Comparison of ENCODE assay signal across 9 cellular contexts in the genomic region with DNA sequence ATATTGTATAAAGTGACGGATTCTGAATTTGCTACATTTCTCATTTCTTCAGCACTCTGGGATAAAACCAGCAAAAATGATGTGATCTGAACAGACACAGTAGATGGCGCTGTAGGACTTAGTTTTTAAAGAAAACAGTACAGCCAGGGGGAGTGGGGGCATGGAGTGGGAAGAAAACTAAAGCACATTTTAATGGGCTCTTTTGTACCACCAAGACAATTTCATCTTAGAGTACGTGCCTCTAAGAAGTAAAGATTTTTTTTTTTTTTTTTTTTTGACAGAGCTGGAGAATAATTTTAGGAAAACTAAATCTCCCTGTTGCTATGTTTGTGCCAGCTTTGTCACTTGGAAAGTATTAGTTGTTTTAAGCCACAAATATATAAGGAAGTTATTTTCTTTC.
A peak's percentile ranks its signal among the peaks of the same experiment; 100 is the strongest.
DNase-seq lines count a peak whose midpoint lies in the region; ATAC-seq and TF ChIP-seq lines count a peak whose summit lies in the region.
"Had no signal": no experiment of that assay in that cellular context is flagged by ENCODE, and none has a peak within 500 bp of the region (broad histone marks: within the 10 kb centered on the region; RNA-seq: fewer than 3 reads in every experiment).

No MANE protein-coding gene starts in this region.

- intact Hi-C loops in PC-9 (cut with micrococcal nuclease; ENCODE audit: unreplicated experiment): loop anchor here (1.0 to 10.0 kb wide), 9 partner anchors 193 to 898 kb away; no protein-coding TSS in a partner anchor

- H3K27me3 ChIP-seq in DOHH2 (ENCODE audit: control insufficient read depth, low read length) (no peaks in the 10 kb centered on the region), PC-9 (ENCODE audit: insufficient read depth, low read depth) (no peaks in the 10 kb centered on the region), hepatocyte (no peaks in the 10 kb centered on the region)

- BruUV-seq in PC-9 (replicated peaks; lab: Mats Ljungman, UMichigan): no TSS peak

- no peaks in the 10 kb centered on the region for H3K36me3 ChIP-seq in DOHH2 (ENCODE audit: control insufficient read depth, low read length)
- no peaks in the 10 kb centered on the region for H3K36me3 ChIP-seq in PC-9 (ENCODE audit: low read depth)
- H3K36me3 ChIP-seq in hepatocyte (replicated peaks; ENCODE audit: insufficient read depth, low read depth): no peaks in the 10 kb centered on the region

- no peak overlapping the region for H2AFZ ChIP-seq in PC-9
- no peak overlapping the region for H2AFZ ChIP-seq in hepatocyte

- H3F3A ChIP-seq in DOHH2 (ENCODE audit: control insufficient read depth, insufficient read depth) (peaks cover 9% of the 10 kb centered on the region; the same call in 1 of the 2 replicates), PC-9 (ENCODE audit: insufficient read depth, low read depth) (peaks cover 21% of the 10 kb centered on the region)

- H3K9me3 ChIP-seq in DOHH2 (ENCODE audit: control insufficient read depth, insufficient read depth, low read length) (no peaks in the 10 kb centered on the region), PC-9 (ENCODE audit: insufficient read depth, low read depth) (no peaks in the 10 kb centered on the region), hepatocyte (ENCODE audit: low read depth) (no peaks in the 10 kb centered on the region)

- DNase-seq in PC-9 (peak; percentile 54 to 67), amniotic stem cell (lab: John Stamatoyannopoulos, UW) (peak; percentile 76), hepatocyte (ENCODE audit: low spot score) (peak; percentile 93), skeletal muscle cell (ENCODE audit: low read depth) (peak; percentile 64)
- DNase-seq: activated naive CD8-positive, alpha-beta T cell treated with anti-CD3 and anti-CD28 coated beads, Interleukin-2, amount 10 ng/mL, durations not matched to agents 7 days and 5 days had no signal

- POLR2A ChIA-PET in PC-9 (lab: Charles Lee; ENCODE audit: unreplicated experiment): interaction anchor here (0.6 to 0.8 kb wide), 3 partner anchors 255 to 744 kb away, joined by 4 to 7 read pairs (median 6); no protein-coding TSS in a partner anchor

- TF ChIP-seq CTCF in DOHH2 (IDR thresholded peaks at IDR 0.05; ENCODE audit: low read depth, low read length, poor library complexity, severe bottlenecking) (peak; percentile 77), LNCAP (IDR thresholded peaks at IDR 0.05) (peak; percentile 77), PC-9 (conservative IDR thresholded peaks at IDR 0.05) (peak; percentile 91), hepatocyte (IDR thresholded peaks at IDR 0.05; ENCODE audit: poor library complexity) (peak; percentile 92)

- no peak for TF ChIP-seq POLR2A in GM18505 (IDR thresholded peaks at IDR 0.05; ENCODE audit: borderline replicate concordance, extremely low read depth, insufficient read depth, insufficient read length)

- CTCF ChIA-PET in PC-9 (lab: Charles Lee): interaction anchor here (0.5 to 0.9 kb wide), 19 partner anchors 10 to 905 kb away, joined by 3 to 10 read pairs (median 5); no protein-coding TSS in a partner anchor

- H3K79me2 ChIP-seq in DOHH2 (ENCODE audit: control insufficient read depth, low read length): peaks cover 7% of the 10 kb centered on the region; the same call in 1 of the 2 replicates
- no peaks in the 10 kb centered on the region for H3K79me2 ChIP-seq in PC-9 (ENCODE audit: low read depth)
- no peaks in the 10 kb centered on the region for H3K79me2 ChIP-seq in hepatocyte

- H4K20me1 ChIP-seq in DOHH2 (ENCODE audit: control insufficient read depth, insufficient read depth, low read depth, low read length) (no peaks in the 10 kb centered on the region), PC-9 (ENCODE audit: insufficient read depth) (no peaks in the 10 kb centered on the region), hepatocyte (ENCODE audit: insufficient read depth, poor library complexity, severe bottlenecking) (no peaks in the 10 kb centered on the region)

- no peak overlapping the region for H3K4me3 ChIP-seq in DOHH2 (ENCODE audit: low read length)
- H3K4me3 ChIP-seq in PC-9: no peak overlapping the region
- no peak overlapping the region for H3K4me3 ChIP-seq in hepatocyte
- no peak overlapping the region for H3K4me3 ChIP-seq in skeletal muscle cell (ENCODE audit: low read depth, low read length)

- 8% methylated on average over 3 of the region's 3 CpGs for WGBS in hepatocyte (ENCODE audit: low lambda C conversion rate, missing lambda C conversion rate)

- no peak overlapping the region for H3K27ac ChIP-seq in DOHH2 (ENCODE audit: low read depth, low read length)
- H3K27ac ChIP-seq in PC-9: peak overlapping the region; percentile 37
- H3K27ac ChIP-seq in hepatocyte: peak overlapping the region; percentile 68

- H3K4me2 ChIP-seq in DOHH2 (ENCODE audit: low read length) (no peak overlapping the region), PC-9 (peak overlapping the region; percentile 34), hepatocyte (no peak overlapping the region)

- ATAC-seq in GM18870 (IDR thresholded peaks at IDR 0.05; ENCODE audit: unreplicated experiment) (no peak), GM18505 (IDR thresholded peaks at IDR 0.05; ENCODE audit: unreplicated experiment) (no peak)

- H3K9me2 ChIP-seq in DOHH2 (replicated peaks; ENCODE audit: control insufficient read depth, low read length) (no peaks in the 10 kb centered on the region), PC-9 (ENCODE audit: insufficient read depth) (no peaks in the 10 kb centered on the region), hepatocyte (replicated peaks; ENCODE audit: insufficient read depth) (no peaks in the 10 kb centered on the region)

- H3K4me1 ChIP-seq in DOHH2 (ENCODE audit: control insufficient read depth, low read length) (peaks cover 15% of the 10 kb centered on the region), PC-9 (replicated peaks; ENCODE audit: insufficient read depth) (peaks cover 43% of the 10 kb centered on the region), hepatocyte (ENCODE audit: insufficient read depth) (peaks cover 45% of the 10 kb centered on the region)
